8 cellular contexts compared by ENCODE assay signal in genomic region chr13:97225533-97225932, GRCh38. TPM values are rescaled to one million over a fixed set of nuclear protein-coding genes. Genes with fewer than 3 reads are reported as not detected.
DNase-seq lines count a peak whose midpoint lies in the region; ATAC-seq and TF ChIP-seq lines count a peak whose summit lies in the region.

No MANE protein-coding gene starts in this region.

- peaks cover 7% of the 10 kb centered on the region for H3K4me1 ChIP-seq in fibroblast of lung (ENCODE audit: control insufficient read depth, extremely low read depth, insufficient read depth, low read length)
- peaks cover 0 to 66% (median 56%) of the 10 kb centered on the region in 4 donors for H3K4me1 ChIP-seq in sigmoid colon
- H3K4me1 ChIP-seq in Karpas-422 (ENCODE audit: low read length): peaks cover 27% of the 10 kb centered on the region

- H3K9me2 ChIP-seq in Karpas-422 (replicated peaks; ENCODE audit: insufficient read depth, low read length): no peaks in the 10 kb centered on the region

- H3K4me3 ChIP-seq in fibroblast of lung (replicated peaks in 1 of 4; ENCODE audit: control extremely low read depth in 1 of 4, insufficient read depth in 1 of 4, low read depth in 3 of 4, low read length in 4 of 4): peak overlapping the region; percentile 63 to 98 (median 80)
- peak overlapping the region; percentile 59 to 62 (median 61) for H3K4me3 ChIP-seq in sigmoid colon
- no peak overlapping the region for H3K4me3 ChIP-seq in Karpas-422 (ENCODE audit: low read length)

- H4K20me1 ChIP-seq in fibroblast of lung (ENCODE audit: control insufficient read depth, extremely low read depth, insufficient read depth, low read length) (no peaks in the 10 kb centered on the region), Karpas-422 (ENCODE audit: insufficient read depth, low read depth, low read length) (peaks cover 2% of the 10 kb centered on the region; the same call in 1 of the 2 replicates)

- H3K27me3 ChIP-seq in fibroblast of lung (ENCODE audit: control insufficient read depth, insufficient read depth, low read length) (no peaks in the 10 kb centered on the region), sigmoid colon (no peaks in the 10 kb centered on the region), Karpas-422 (ENCODE audit: low read length) (no peaks in the 10 kb centered on the region)

- H3K27ac Mint-ChIP-seq in T-helper 17 cell: peak overlapping the region; percentile 100

- H3K4me3 Mint-ChIP-seq in T-helper 17 cell: peak overlapping the region; percentile 92

- no peak for TF ChIP-seq POLR2A in sigmoid colon (IDR thresholded peaks at IDR 0.05)

- intact Hi-C loops in sigmoid colon (cut with DNase I): loop anchor here (10.0 kb wide), 1 partner anchor 201 kb away; no protein-coding TSS in a partner anchor

- peaks cover 79% of the 10 kb centered on the region for H3K79me2 ChIP-seq in fibroblast of lung (ENCODE audit: control insufficient read depth, insufficient read depth, low read length)
- H3K79me2 ChIP-seq in Karpas-422 (ENCODE audit: low read length): no peaks in the 10 kb centered on the region

- H3K9me3 ChIP-seq in T-helper 17 cell (ENCODE audit: control insufficient read depth, low read length, poor library complexity, severe bottlenecking) (no peaks in the 10 kb centered on the region), fibroblast of lung (ENCODE audit: control insufficient read depth, insufficient read depth, low read depth, low read length) (no peaks in the 10 kb centered on the region), sigmoid colon (no peaks in the 10 kb centered on the region), Karpas-422 (ENCODE audit: low read length) (no peaks in the 10 kb centered on the region)

- 49 to 52% methylated on average over 4 of the region's 4 CpGs for WGBS in sigmoid colon, 2 donors

- no peak for ATAC-seq in T-helper 17 cell
- no peak for ATAC-seq in GM21723 (IDR thresholded peaks at IDR 0.05; ENCODE audit: unreplicated experiment)
- ATAC-seq in GM18520 (IDR thresholded peaks at IDR 0.05; ENCODE audit: unreplicated experiment): no peak

- H3K36me3 ChIP-seq in fibroblast of lung (ENCODE audit: control insufficient read depth, insufficient read depth, low read length) (no peaks in the 10 kb centered on the region), sigmoid colon (no peaks in the 10 kb centered on the region), Karpas-422 (ENCODE audit: insufficient read depth, low read length) (no peaks in the 10 kb centered on the region)

- no peaks in the 10 kb centered on the region for H3K27me3 Mint-ChIP-seq in T-helper 17 cell

- H3K4me2 ChIP-seq in fibroblast of lung (ENCODE audit: extremely low read depth, insufficient read depth, low read length): peak overlapping the region; percentile 46
- H3K4me2 ChIP-seq in Karpas-422 (ENCODE audit: low read depth, low read length, poor library complexity, severe bottlenecking): no peak overlapping the region

- TF ChIP-seq CTCF in fibroblast of lung (conservative IDR thresholded peaks at IDR 0.05 in 1 of 2, IDR thresholded peaks at IDR 0.05 in 1 of 2; ENCODE audit: low read depth in 1 of 2, low read length in 2 of 2) (no peak), sigmoid colon (IDR thresholded peaks at IDR 0.05) (no peak), GM20000 (IDR thresholded peaks at IDR 0.05; ENCODE audit: extremely low read depth, missing control alignments) (no peak)

- H3K9ac ChIP-seq in fibroblast of lung (ENCODE audit: insufficient read depth, low read length) (peak overlapping the region; percentile 9), Karpas-422 (ENCODE audit: low read length) (no peak overlapping the region)

- peaks cover 55% of the 10 kb centered on the region for H3K4me1 Mint-ChIP-seq in T-helper 17 cell

- H3K36me3 Mint-ChIP-seq in T-helper 17 cell (ENCODE audit: low read depth): peaks cover 8% of the 10 kb centered on the region

- TF ChIP-seq EP300 in sigmoid colon (IDR thresholded peaks at IDR 0.05): no peak

- peak; percentile 39 for DNase-seq in ELF-1 (ENCODE audit: low read depth, low spot score)
- DNase-seq in T-helper 17 cell: no peak
- no peak for DNase-seq in fibroblast of lung (ENCODE audit: low read depth in 2 of 2)
- no peak for DNase-seq in sigmoid colon
- no peak for DNase-seq in GM20000 (ENCODE audit: low spot score)
- DNase-seq in Karpas-422: no peak

- no peak overlapping the region for H2AFZ ChIP-seq in fibroblast of lung (ENCODE audit: low read length)
- no peak overlapping the region for H2AFZ ChIP-seq in Karpas-422 (ENCODE audit: low read length)

- H3K27ac ChIP-seq in fibroblast of lung (ENCODE audit: insufficient read depth, low read length): peak overlapping the region; percentile 73
- H3K27ac ChIP-seq in sigmoid colon: peak overlapping the region; percentile 88 to 94 (median 92)
- no peak overlapping the region for H3K27ac ChIP-seq in Karpas-422 (ENCODE audit: low read length)

RNA-seq across cellular contexts. Expression of gene MBNL2, which starts 3.4 kb away (rescaled TPM):
- total RNA-seq in T-helper 17 cell (10 to 100 TPM; 36.1 to 40.2 TPM), fibroblast of lung (54.7 and 61.1 TPM in 2 replicates), sigmoid colon (100 to 1,000 TPM in 1 of 4 donors, 10 to 100 TPM in 3; 84.7 to 110 (median 95.1) TPM)
- polyA plus RNA-seq in fibroblast of lung (42.0 and 48.9 TPM in 2 replicates), sigmoid colon (10 to 100 TPM; 11.8 to 16.2 (median 14.8) TPM)
- polyA plus RNA-seq in fibroblast of lung (2012): 32.3 and 39.9 TPM in 2 replicates
- polyA minus RNA-seq in fibroblast of lung (ENCODE audit: low replicate concordance): 25.1 and 35.2 TPM in 2 replicates
- total RNA-seq in Karpas-422 (2014; rRNA removed; shearing (Covaris generic); ENCODE audit: low replicate concordance): 4.4 and 8.5 TPM in 2 replicates
